In the genomic region with DNA sequence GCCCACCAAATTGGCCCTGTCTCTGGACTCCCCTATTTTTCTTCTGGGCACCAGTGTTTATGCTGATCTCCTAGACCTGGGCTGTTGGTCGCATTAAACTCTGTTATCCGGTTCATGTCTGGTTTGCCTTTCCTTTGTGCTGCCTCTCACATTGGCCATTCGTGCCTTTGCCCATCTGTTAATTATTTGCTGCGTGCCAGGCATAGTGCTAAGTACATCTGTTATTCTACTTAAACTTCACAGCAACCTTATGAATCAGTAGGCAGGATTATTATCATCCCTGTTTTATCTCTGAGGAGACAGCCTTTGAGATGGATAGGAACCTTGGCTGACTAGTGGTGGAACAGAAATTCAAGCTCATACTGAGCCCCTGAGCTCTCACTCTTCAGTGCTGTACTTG, we compare ENCODE assay signal across 26 cellular contexts.
"Had no signal": no experiment of that assay in that cellular context is flagged by ENCODE, and none has a peak within 500 bp of the region (broad histone marks: within the 10 kb centered on the region; RNA-seq: fewer than 3 reads in every experiment).

No MANE protein-coding gene starts in this region.

- H3K9me3 ChIP-seq: pancreas, psoas muscle, upper lobe of left lung, vagina had no signal

- H3K4me1 ChIP-seq: pancreas, psoas muscle, vagina had no signal

- ATAC-seq: naive thymus-derived CD8-positive, alpha-beta T cell; pancreas; psoas muscle; stimulated activated memory B cell treated with anti-CD40 and anti-IgM and Interleukin-4, amounts not matched to agents 10 μg/mL and 1 μg/mL and 100 μg/mL, for 72 hours; stimulated activated naive CD8-positive, alpha-beta T cell treated with anti-CD3 and anti-CD28 coated beads, Interleukin-15, amount 100 ng/mL, for 72 hours had no signal

- H3K36me3 ChIP-seq: pancreas, upper lobe of left lung, vagina had no signal

- H3K4me3 ChIP-seq: pancreas, psoas muscle, smooth muscle cell, upper lobe of left lung, vagina had no signal

- H3K27ac ChIP-seq: pancreas, psoas muscle, upper lobe of left lung, vagina, VCaP had no signal

- FAIRE-seq: endothelial cell of umbilical vein, frontal cortex, pancreas, TTC549 had no signal

- DNase-seq: activated CD4-positive, alpha-beta memory T cell treated with anti-CD3 and anti-CD28 coated beads, Interleukin-2, amount 10 ng/mL, durations not matched to agents 7 days and 5 days; activated CD4-positive, alpha-beta T cell treated with anti-CD3 and anti-CD28 coated beads, Interleukin-2, amount 10 ng/mL, durations not matched to agents 7 days and 5 days; activated CD8-positive, alpha-beta memory T cell treated with anti-CD3 and anti-CD28 coated beads, Interleukin-2, amount 50 U/mL, for 48 hours; activated gamma-delta T cell treated with Interleukin-2 at 50 U/mL for 16 hours; activated naive CD4-positive, alpha-beta T cell treated with anti-CD3 and anti-CD28 coated beads, Interleukin-2, amount 50 U/mL, for 16 hours; activated T-cell treated with anti-CD3 and anti-CD28 coated beads, Interleukin-2, amount 50 U/mL, for 24 hours; amygdala; central memory CD4-positive, alpha-beta T cell; naive thymus-derived CD8-positive, alpha-beta T cell; nucleus accumbens; pancreas; psoas muscle; stimulated activated CD4-positive, alpha-beta T cell treated with anti-CD3 and anti-CD28 coated beads, Interleukin-1b, Interleukin-23, amount 100 ng/mL, for 48 hours; stimulated activated CD4-positive, alpha-beta T cell treated with anti-CD3 and anti-CD28 coated beads, Interleukin-4, amount 100 ng/mL, for 4 hours; stimulated activated CD8-positive, alpha-beta memory T cell treated with anti-CD3 and anti-CD28 coated beads, Interleukin-4, amount 100 ng/mL, for 48 hours; stimulated activated naive CD8-positive, alpha-beta T cell treated with anti-CD3 and anti-CD28 coated beads, Interleukin-15, amount 100 ng/mL, for 72 hours; substantia nigra; T-helper 9 cell; upper lobe of left lung had no signal

- H3K4me2 ChIP-seq: smooth muscle cell had no signal

- H3K27me3 ChIP-seq: pancreas, upper lobe of left lung, vagina had no signal
